In genomic region chr10:90798482-90798881, GRCh38 we compare ENCODE assay signal across 1 cellular context.
TF ChIP-seq lines count a peak whose summit lies in the region.

No MANE protein-coding gene starts in this region.

TF ChIP-seq in GM12878, 131 proteins besides CTCF, POLR2A, EP300 and RAD21 (continued from another document):
- TF ChIP-seq CEBPZ (IDR thresholded peaks at IDR 0.05; ENCODE audit: low read depth, low read length) = no peak
- TF ChIP-seq SREBF2 (IDR thresholded peaks at IDR 0.05; ENCODE audit: low read length) = no peak
- TF ChIP-seq ZNF622 (IDR thresholded peaks at IDR 0.05) = no peak
- TF ChIP-seq TCF12 (IDR thresholded peaks at IDR 0.05; ENCODE audit: low read depth, low read length) = no peak
- no peak for TF ChIP-seq LARP7 (IDR thresholded peaks at IDR 0.05)
- TF ChIP-seq BHLHE40 (IDR thresholded peaks at IDR 0.05; ENCODE audit: borderline replicate concordance in 1 of 2, low read depth in 2 of 2, low read length in 1 of 2) = no peak
- no peak for TF ChIP-seq ZBTB4 (CRISPR knock-in tag; IDR thresholded peaks at IDR 0.05)
- no peak for TF ChIP-seq ELK1 (IDR thresholded peaks at IDR 0.05; ENCODE audit: low read depth, low read length)
- no peak for TF ChIP-seq KLF5 (IDR thresholded peaks at IDR 0.05; ENCODE audit: partially characterized antibody)
- TF ChIP-seq SPI1 (IDR thresholded peaks at IDR 0.05; ENCODE audit: borderline replicate concordance, insufficient read depth, low read depth, low read length) = no peak
- no peak for TF ChIP-seq PML (IDR thresholded peaks at IDR 0.05; ENCODE audit: low read length)
- no peak for TF ChIP-seq SRF (IDR thresholded peaks at IDR 0.05; ENCODE audit: low read depth in 2 of 2, low read length in 2 of 2)
